ENCODE assay signal across 1 cellular context in the genomic region with DNA sequence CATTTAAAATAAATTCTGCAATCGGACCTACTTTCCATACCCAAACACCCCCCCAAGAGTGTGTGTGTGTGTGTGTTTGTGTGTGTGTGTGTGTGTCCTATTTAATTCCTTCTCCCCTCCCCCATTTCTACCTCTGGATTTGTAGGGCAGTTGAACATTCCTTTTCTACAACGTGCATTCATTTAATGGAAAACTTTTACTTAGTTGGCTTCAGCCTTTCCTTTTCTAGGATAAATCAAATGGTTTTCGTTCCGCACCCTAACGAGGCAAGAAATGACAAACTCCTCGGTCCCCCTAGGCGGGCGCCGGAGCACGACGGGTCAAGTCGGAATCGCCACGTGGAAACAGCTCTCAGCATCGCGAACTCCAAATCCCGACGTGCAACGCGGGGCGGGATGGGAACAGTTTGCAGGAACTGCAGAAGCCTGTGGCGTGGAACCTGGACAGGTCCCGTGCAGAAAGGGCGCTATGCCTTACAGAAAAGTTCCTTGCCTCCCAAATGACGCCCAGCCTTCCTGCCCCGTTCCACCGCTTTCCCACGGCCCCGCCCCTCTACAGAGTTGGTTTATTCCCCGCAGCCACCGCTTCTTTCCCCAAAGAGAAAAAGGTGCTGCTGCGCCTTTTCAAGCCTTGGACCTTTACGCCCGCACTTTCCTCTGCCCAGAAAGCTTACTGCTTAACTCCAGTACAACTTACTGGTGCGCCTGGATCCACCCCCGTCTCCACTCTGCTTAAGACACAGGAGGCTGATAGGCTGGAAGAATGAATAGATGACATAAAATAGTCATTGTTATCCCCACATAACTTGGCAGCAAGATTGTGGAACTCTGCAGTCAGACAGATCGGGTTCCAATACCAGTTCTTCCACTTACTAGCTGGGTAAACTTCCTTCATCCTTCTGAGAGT.
A peak's percentile ranks its signal among the peaks of the same experiment; 100 is the strongest.
TF ChIP-seq lines count a peak whose summit lies in the region.

No MANE protein-coding gene starts in this region.

TF ChIP-seq in HepG2, 621 proteins besides CTCF, POLR2A, EP300 and RAD21 (continues in another document):
- TF ChIP-seq HOXD1 (CRISPR knock-in tag; IDR thresholded peaks at IDR 0.05) (peak; percentile 51; the same call in 1 of the 2 replicates), FOXK1 (CRISPR knock-in tag; IDR thresholded peaks at IDR 0.05; ENCODE audit: borderline replicate concordance, low read depth) (peak; percentile 23; the same call in 1 of the 2 replicates), ZNF12 (CRISPR knock-in tag; IDR thresholded peaks at IDR 0.05) (peak; percentile 62; the same call in 1 of the 2 replicates), WIZ (CRISPR knock-in tag; IDR thresholded peaks at IDR 0.05) (0 out of 2 replicates have a peak, but pooled peaks have one; percentile 66), ZNF781 (CRISPR knock-in tag; IDR thresholded peaks at IDR 0.05; ENCODE audit: borderline replicate concordance, not compliant biosample characterization) (peak; percentile 42), BCL6 (CRISPR knock-in tag; IDR thresholded peaks at IDR 0.05) (peak; percentile 35; the same call in 1 of the 2 replicates), UBTF (CRISPR knock-in tag; IDR thresholded peaks at IDR 0.05) (no peak), MXI1 (IDR thresholded peaks at IDR 0.05; ENCODE audit: borderline replicate concordance, low read depth, low read length) (peak; percentile 80; the same call in 1 of the 3 replicates), ZNF354B (CRISPR knock-in tag; IDR thresholded peaks at IDR 0.05) (0 out of 2 replicates have a peak, but pooled peaks have one; percentile 31), ZBTB42 (CRISPR knock-in tag; IDR thresholded peaks at IDR 0.05) (no peak), ZNF800 (CRISPR knock-in tag; IDR thresholded peaks at IDR 0.05) (peak; percentile 20; the same call in 1 of the 2 replicates), ZFP41 (CRISPR knock-in tag; IDR thresholded peaks at IDR 0.05; ENCODE audit: borderline replicate concordance) (no peak), ZNF749 (CRISPR knock-in tag; IDR thresholded peaks at IDR 0.05; ENCODE audit: borderline replicate concordance) (0 out of 2 replicates have a peak, but pooled peaks have one; percentile 53), ZNF430 (CRISPR knock-in tag; IDR thresholded peaks at IDR 0.05) (peak; percentile 48; the same call in 1 of the 2 replicates), ZNF772 (CRISPR knock-in tag; IDR thresholded peaks at IDR 0.05) (peak; percentile 55; the same call in 1 of the 2 replicates), TMF1 (CRISPR knock-in tag; IDR thresholded peaks at IDR 0.05; ENCODE audit: low read depth) (peak; percentile 88; the same call in 1 of the 2 replicates), FOXC1 (CRISPR knock-in tag; IDR thresholded peaks at IDR 0.05; ENCODE audit: borderline replicate concordance) (peak; percentile 59; the same call in 1 of the 2 replicates), ZNF280B (CRISPR knock-in tag; IDR thresholded peaks at IDR 0.05; ENCODE audit: borderline replicate concordance) (peak; percentile 83), ZNF264 (CRISPR knock-in tag; IDR thresholded peaks at IDR 0.05) (no peak), ZBTB3 (CRISPR knock-in tag; IDR thresholded peaks at IDR 0.05; ENCODE audit: borderline replicate concordance, low read depth) (peak; percentile 65; the same call in 1 of the 2 replicates), ZBTB7A (CRISPR knock-in tag; IDR thresholded peaks at IDR 0.05) (no peak), ZNF790 (CRISPR knock-in tag; IDR thresholded peaks at IDR 0.05; ENCODE audit: borderline replicate concordance) (no peak), NCOA5 (CRISPR knock-in tag; IDR thresholded peaks at IDR 0.05) (no peak), BHLHE40 (IDR thresholded peaks at IDR 0.05; ENCODE audit: low read length) (peak; percentile 43; the same call in 1 of the 2 replicates), SNAPC2 (CRISPR knock-in tag; IDR thresholded peaks at IDR 0.05) (peak; percentile 59; the same call in 1 of the 2 replicates), CCAR2 (optimal IDR thresholded peaks at IDR 0.05; ENCODE audit: low read depth, low read length) (no peak), HMGXB4 (CRISPR knock-in tag; IDR thresholded peaks at IDR 0.05; ENCODE audit: borderline replicate concordance in 1 of 2, low read depth in 1 of 2) (peak in 1 of 2 experiments; percentile 47; a peak in 1 of 4 replicates), JARID2 (CRISPR knock-in tag; IDR thresholded peaks at IDR 0.05; ENCODE audit: insufficient replicate concordance) (no peak), ATF1 (CRISPR knock-in tag; IDR thresholded peaks at IDR 0.05) (peak; percentile 69; the same call in 1 of the 2 replicates), BORCS8-MEF2B (CRISPR knock-in tag; IDR thresholded peaks at IDR 0.05) (peak; percentile 94), ZNF441 (CRISPR knock-in tag; IDR thresholded peaks at IDR 0.05; ENCODE audit: borderline replicate concordance) (peak; percentile 75), ZKSCAN8 (CRISPR knock-in tag; IDR thresholded peaks at IDR 0.05; ENCODE audit: borderline replicate concordance) (0 out of 2 replicates have a peak, but pooled peaks have one; percentile 24), SAFB2 (CRISPR knock-in tag; IDR thresholded peaks at IDR 0.05; ENCODE audit: borderline replicate concordance, low read depth) (peak; percentile 72; the same call in 1 of the 2 replicates), HOXA9 (CRISPR knock-in tag; IDR thresholded peaks at IDR 0.05; ENCODE audit: borderline replicate concordance) (no peak), ZNF652 (CRISPR knock-in tag; IDR thresholded peaks at IDR 0.05; ENCODE audit: borderline replicate concordance, low read depth) (peak; percentile 63), KLF12 (CRISPR knock-in tag; IDR thresholded peaks at IDR 0.05; ENCODE audit: borderline replicate concordance) (no peak), FOXP4 (CRISPR knock-in tag; IDR thresholded peaks at IDR 0.05) (peak; percentile 61), ZBTB1 (CRISPR knock-in tag; IDR thresholded peaks at IDR 0.05; ENCODE audit: borderline replicate concordance) (no peak), ELF3 (CRISPR knock-in tag; IDR thresholded peaks at IDR 0.05) (peak; percentile 46; the same call in 1 of the 2 replicates), KDM2A (CRISPR knock-in tag; IDR thresholded peaks at IDR 0.05; ENCODE audit: borderline replicate concordance, low read depth) (peak; percentile 89), RBAK (CRISPR knock-in tag; IDR thresholded peaks at IDR 0.05) (no peak), SATB2 (CRISPR knock-in tag; IDR thresholded peaks at IDR 0.05) (no peak), ZNF616 (CRISPR knock-in tag; IDR thresholded peaks at IDR 0.05; ENCODE audit: low read depth) (peak; percentile 62; the same call in 1 of the 2 replicates), HOXA3 (CRISPR knock-in tag; IDR thresholded peaks at IDR 0.05) (peak; percentile 83), ZNF138 (CRISPR knock-in tag; IDR thresholded peaks at IDR 0.05; ENCODE audit: low read depth) (no peak), ZC3H13 (CRISPR knock-in tag; IDR thresholded peaks at IDR 0.05) (0 out of 2 replicates have a peak, but pooled peaks have one; percentile 20), ZNF776 (CRISPR knock-in tag; IDR thresholded peaks at IDR 0.05) (peak; percentile 73), ZBTB7B (CRISPR knock-in tag; IDR thresholded peaks at IDR 0.05) (peak; percentile 51)
- TF ChIP-seq, protein P1, sequence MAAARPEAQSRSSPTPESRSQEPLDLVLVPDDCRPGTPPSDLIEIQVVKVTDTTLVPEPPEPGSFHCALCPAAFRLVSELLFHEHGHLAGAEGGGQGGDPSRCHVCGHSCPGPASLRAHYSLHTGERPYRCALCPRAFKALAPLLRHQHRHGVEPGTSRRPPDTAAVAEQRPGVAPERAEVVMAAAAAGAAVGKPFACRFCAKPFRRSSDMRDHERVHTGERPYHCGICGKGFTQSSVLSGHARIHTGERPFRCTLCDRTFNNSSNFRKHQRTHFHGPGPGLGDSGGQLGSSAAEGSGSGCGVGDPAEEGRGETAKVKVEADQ (CRISPR knock-in tag; IDR thresholded peaks at IDR 0.05; ENCODE audit: borderline replicate concordance), result peak; percentile 87; the same call in 1 of the 2 replicates
- TF ChIP-seq, protein P2, sequence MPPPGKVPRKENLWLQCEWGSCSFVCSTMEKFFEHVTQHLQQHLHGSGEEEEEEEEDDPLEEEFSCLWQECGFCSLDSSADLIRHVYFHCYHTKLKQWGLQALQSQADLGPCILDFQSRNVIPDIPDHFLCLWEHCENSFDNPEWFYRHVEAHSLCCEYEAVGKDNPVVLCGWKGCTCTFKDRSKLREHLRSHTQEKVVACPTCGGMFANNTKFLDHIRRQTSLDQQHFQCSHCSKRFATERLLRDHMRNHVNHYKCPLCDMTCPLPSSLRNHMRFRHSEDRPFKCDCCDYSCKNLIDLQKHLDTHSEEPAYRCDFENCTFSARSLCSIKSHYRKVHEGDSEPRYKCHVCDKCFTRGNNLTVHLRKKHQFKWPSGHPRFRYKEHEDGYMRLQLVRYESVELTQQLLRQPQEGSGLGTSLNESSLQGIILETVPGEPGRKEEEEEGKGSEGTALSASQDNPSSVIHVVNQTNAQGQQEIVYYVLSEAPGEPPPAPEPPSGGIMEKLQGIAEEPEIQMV (CRISPR knock-in tag; IDR thresholded peaks at IDR 0.05; ENCODE audit: low read depth), result 0 out of 2 replicates have a peak, but pooled peaks have one; percentile 80
- TF ChIP-seq, protein P3, sequence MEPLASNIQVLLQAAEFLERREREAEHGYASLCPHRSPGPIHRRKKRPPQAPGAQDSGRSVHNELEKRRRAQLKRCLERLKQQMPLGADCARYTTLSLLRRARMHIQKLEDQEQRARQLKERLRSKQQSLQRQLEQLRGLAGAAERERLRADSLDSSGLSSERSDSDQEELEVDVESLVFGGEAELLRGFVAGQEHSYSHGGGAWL (CRISPR knock-in tag; IDR thresholded peaks at IDR 0.05), result peak; percentile 92; the same call in 1 of the 2 replicates
- TF ChIP-seq, protein P4, sequence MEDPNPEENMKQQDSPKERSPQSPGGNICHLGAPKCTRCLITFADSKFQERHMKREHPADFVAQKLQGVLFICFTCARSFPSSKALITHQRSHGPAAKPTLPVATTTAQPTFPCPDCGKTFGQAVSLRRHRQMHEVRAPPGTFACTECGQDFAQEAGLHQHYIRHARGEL (CRISPR knock-in tag; IDR thresholded peaks at IDR 0.05), result no peak
